In genomic region chr7:26186364-26187311, GRCh38 we compare ENCODE assay signal across 10 cellular contexts. TPM values are rescaled to one million over a fixed set of nuclear protein-coding genes. Genes with fewer than 3 reads are reported as not detected.
DNase-seq lines count a peak whose midpoint lies in the region; ATAC-seq and TF ChIP-seq lines count a peak whose summit lies in the region.
"Had no signal": no experiment of that assay in that cellular context is flagged by ENCODE, and none has a peak within 500 bp of the region (broad histone marks: within the 10 kb centered on the region; RNA-seq: fewer than 3 reads in every experiment).

No MANE protein-coding gene starts in this region.

- H3K36me3 Mint-ChIP-seq in activated naive CD4-positive, alpha-beta T cell treated with anti-CD3 and anti-CD28 coated beads, Interleukin-2, amount 10 ng/mL, durations not matched to agents 7 days and 5 days: peaks cover 70% of the 10 kb centered on the region
- peaks cover 31% of the 10 kb centered on the region for H3K36me3 Mint-ChIP-seq in endothelial cell (ENCODE audit: low read depth, unreplicated experiment)

- H3K9me3 Mint-ChIP-seq in activated naive CD4-positive, alpha-beta T cell treated with anti-CD3 and anti-CD28 coated beads, Interleukin-2, amount 10 ng/mL, durations not matched to agents 7 days and 5 days: no peaks in the 10 kb centered on the region
- H3K9me3 Mint-ChIP-seq in endothelial cell (ENCODE audit: unreplicated experiment): no peaks in the 10 kb centered on the region

- H3K4me3 Mint-ChIP-seq in activated naive CD4-positive, alpha-beta T cell treated with anti-CD3 and anti-CD28 coated beads, Interleukin-2, amount 10 ng/mL, durations not matched to agents 7 days and 5 days: no peak overlapping the region
- no peak overlapping the region for H3K4me3 Mint-ChIP-seq in endothelial cell (ENCODE audit: unreplicated experiment)

- H3K27ac Mint-ChIP-seq in activated naive CD4-positive, alpha-beta T cell treated with anti-CD3 and anti-CD28 coated beads, Interleukin-2, amount 10 ng/mL, durations not matched to agents 7 days and 5 days: peak overlapping the region; percentile 76
- peak overlapping the region; percentile 36 for H3K27ac Mint-ChIP-seq in endothelial cell (ENCODE audit: unreplicated experiment)

- TF ChIP-seq CTCF in endothelial cell (IDR thresholded peaks at IDR 0.05; ENCODE audit: unreplicated experiment): no peak

- ATAC-seq in GM18868 (IDR thresholded peaks at IDR 0.05; ENCODE audit: unreplicated experiment): no peak
- no peak for ATAC-seq in HG03354 (IDR thresholded peaks at IDR 0.05; ENCODE audit: poor library complexity, severe bottlenecking, unreplicated experiment)

- CTCF ChIA-PET in activated naive CD4-positive, alpha-beta T cell treated with anti-CD3 and anti-CD28 coated beads, Interleukin-2, amount 10 ng/mL, durations not matched to agents 7 days and 5 days (lab: Charles Lee): interaction anchor here (1.3 to 7.5 kb wide), 5 partner anchors 10 to 183 kb away, joined by 3 to 41 read pairs (median 3); no protein-coding TSS in a partner anchor

- H3K4me1 Mint-ChIP-seq in activated naive CD4-positive, alpha-beta T cell treated with anti-CD3 and anti-CD28 coated beads, Interleukin-2, amount 10 ng/mL, durations not matched to agents 7 days and 5 days: peaks cover 71% of the 10 kb centered on the region
- H3K4me1 Mint-ChIP-seq in endothelial cell (ENCODE audit: unreplicated experiment): peaks cover 7% of the 10 kb centered on the region

- H3K27me3 Mint-ChIP-seq in activated naive CD4-positive, alpha-beta T cell treated with anti-CD3 and anti-CD28 coated beads, Interleukin-2, amount 10 ng/mL, durations not matched to agents 7 days and 5 days: no peaks in the 10 kb centered on the region
- peaks cover 3% of the 10 kb centered on the region for H3K27me3 Mint-ChIP-seq in endothelial cell (ENCODE audit: unreplicated experiment)

- no peak for DNase-seq in activated naive CD4-positive, alpha-beta T cell treated with anti-CD3 and anti-CD28 coated beads, Interleukin-2, amount 10 ng/mL, durations not matched to agents 7 days and 5 days
- DNase-seq in activated naive CD4-positive, alpha-beta T cell (lab: John Stamatoyannopoulos, UW): no peak
- DNase-seq in RKO (ENCODE audit: low spot score) (peak; percentile 42), endothelial cell (ENCODE audit: low spot score) (no peak), HuH-7 (ENCODE audit: low spot score) (no peak), kidney glomerular epithelial cell (lab: John Stamatoyannopoulos, UW) (no peak)
- DNase-seq: MG63, Right ventricle myocardium superior had no signal

RNA-seq across cellular contexts. Expression of gene HNRNPA2B1, which starts 13.9 kb away (rescaled TPM):
- total RNA-seq in endothelial cell (ENCODE audit: unreplicated experiment): 623 TPM

RNA-seq across cellular contexts. Expression of gene CBX3, which starts 14.9 kb away (rescaled TPM):
- total RNA-seq in endothelial cell (ENCODE audit: unreplicated experiment): 146 TPM

RNA-seq across cellular contexts. Expression of gene NFE2L3, which starts 34.6 kb away (rescaled TPM):
- total RNA-seq in endothelial cell (ENCODE audit: unreplicated experiment): 2.8 TPM
